18 cellular contexts compared by ENCODE assay signal in the genomic region with DNA sequence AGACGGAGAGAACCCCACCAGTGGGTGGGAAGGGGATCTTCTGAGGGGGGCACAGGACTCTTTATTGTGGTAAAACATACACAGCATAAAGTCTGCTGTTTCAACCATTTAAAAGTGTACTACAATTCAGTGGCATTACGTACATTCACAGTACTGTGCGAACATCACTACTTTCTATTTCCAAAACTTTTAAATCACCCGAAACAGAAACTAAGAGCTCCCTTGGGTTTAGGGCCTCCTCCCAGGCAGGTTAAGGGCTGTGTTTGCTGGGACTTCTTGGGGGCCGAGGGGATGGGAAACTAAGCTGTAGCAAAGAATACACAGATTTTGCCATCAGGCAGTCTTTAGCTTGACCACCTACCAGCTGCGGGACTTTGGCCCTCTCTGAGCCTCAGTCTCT.
DNase-seq lines count a peak whose midpoint lies in the region; ATAC-seq and TF ChIP-seq lines count a peak whose summit lies in the region.
"Had no signal": no experiment of that assay in that cellular context is flagged by ENCODE, and none has a peak within 500 bp of the region (broad histone marks: within the 10 kb centered on the region; RNA-seq: fewer than 3 reads in every experiment).

No MANE protein-coding gene starts in this region.

- peaks cover 47% of the 10 kb centered on the region for H3K4me1 ChIP-seq in OCI-LY3 (ENCODE audit: low read length)
- H3K4me1 ChIP-seq in neuronal stem cell (ENCODE audit: control insufficient read depth in 2 of 2, insufficient read depth in 1 of 2, low read depth in 1 of 2, low read length in 2 of 2), result peaks cover 0 to 7% of the 10 kb centered on the region in 2 donors

- no peak overlapping the region for H3K14ac ChIP-seq in neuronal stem cell (ENCODE audit: low read length)

- H3K27me3 Mint-ChIP-seq in activated CD4-positive, alpha-beta T cell treated with anti-CD3 and anti-CD28 coated beads, Interleukin-2, amount 10 ng/mL, durations not matched to agents 24 days and 14 days, result peaks cover 1% of the 10 kb centered on the region
- no peaks in the 10 kb centered on the region for H3K27me3 Mint-ChIP-seq in activated CD4-positive, alpha-beta T cell treated with anti-CD3 and anti-CD28 coated beads for 36 hours
- H3K27me3 Mint-ChIP-seq: CD4-positive, alpha-beta T cell had no signal

- no peak for TF ChIP-seq CTCF in OCI-LY3 (IDR thresholded peaks at IDR 0.05; ENCODE audit: low read depth, low read length)

- H3K18ac ChIP-seq in neuronal stem cell (ENCODE audit: low read length), result no peak overlapping the region

- H3K79me2 ChIP-seq in OCI-LY3 (ENCODE audit: low read length), result no peaks in the 10 kb centered on the region

- H3K4ac ChIP-seq in neuronal stem cell (ENCODE audit: low read length), result no peak overlapping the region

- H3K4me3 ChIP-seq in OCI-LY3 (ENCODE audit: low read length), result peak overlapping the region; percentile 27
- no peak overlapping the region for H3K4me3 ChIP-seq in neuronal stem cell (ENCODE audit: low read length in 2 of 2)
- H3K4me3 ChIP-seq: left lung, skin epidermis had no signal

- H2BK15ac ChIP-seq in neuronal stem cell (ENCODE audit: low read length), result no peak overlapping the region

- no peak overlapping the region for H3K23ac ChIP-seq in neuronal stem cell (ENCODE audit: low read depth, low read length, poor library complexity)

- intact Hi-C loops in activated CD4-positive, alpha-beta T cell treated with anti-CD3 and anti-CD28 coated beads, Interleukin-2, amount 10 ng/mL, durations not matched to agents 24 days and 14 days (cut with micrococcal nuclease), result no loop called here
- intact Hi-C loops in activated CD4-positive, alpha-beta T cell treated with anti-CD3 and anti-CD28 coated beads for 36 hours (cut with DNase I, micrococcal nuclease), result no loop called here

- H3K9ac ChIP-seq in OCI-LY3 (ENCODE audit: low read length), result peak overlapping the region; percentile 18; the same call in 1 of the 2 replicates
- no peak overlapping the region for H3K9ac ChIP-seq in neuronal stem cell (ENCODE audit: low read depth, low read length, poor library complexity)

- H3K27me3 ChIP-seq in OCI-LY3 (ENCODE audit: low read depth, low read length) (no peaks in the 10 kb centered on the region), neuronal stem cell (ENCODE audit: control insufficient read depth in 3 of 3, insufficient read depth in 3 of 3, low read depth in 1 of 3, low read length in 3 of 3) (no peaks in the 10 kb centered on the region)
- H3K27me3 ChIP-seq: left lung had no signal

- peak; percentile 59 for DNase-seq in activated CD4-positive, alpha-beta T cell treated with anti-CD3 and anti-CD28 coated beads, Interleukin-2, amount 10 ng/mL, durations not matched to agents 24 days and 14 days
- DNase-seq in activated CD4-positive, alpha-beta T cell treated with anti-CD3 and anti-CD28 coated beads for 36 hours, result no peak
- no peak for DNase-seq in neuronal stem cell (ENCODE audit: low spot score)
- DNase-seq: 8988T; CD4-positive, alpha-beta T cell; DMS79 treated with DMSO at 0.1 percent for 48 hours; left lung; NCI-H1417 treated with DMSO at 0.1 percent for 48 hours; NCI-H2171 treated with DMSO at 0.1 percent for 48 hours; stimulated activated naive CD4-positive, alpha-beta T cell; trophoblast cell had no signal

- CTCF ChIA-PET in activated CD4-positive, alpha-beta T cell treated with anti-CD3 and anti-CD28 coated beads for 36 hours (lab: Charles Lee), result interaction anchor here (0.6 kb wide), 1 partner anchor 8 kb away, joined by 3 read pairs; no protein-coding TSS in a partner anchor

- H3K9me3 Mint-ChIP-seq in activated CD4-positive, alpha-beta T cell treated with anti-CD3 and anti-CD28 coated beads, Interleukin-2, amount 10 ng/mL, durations not matched to agents 24 days and 14 days, result no peaks in the 10 kb centered on the region
- H3K9me3 Mint-ChIP-seq in activated CD4-positive, alpha-beta T cell treated with anti-CD3 and anti-CD28 coated beads for 36 hours (ENCODE audit: low read depth), result no peaks in the 10 kb centered on the region
- H3K9me3 Mint-ChIP-seq: CD4-positive, alpha-beta T cell had no signal

- H3K27ac Mint-ChIP-seq in activated CD4-positive, alpha-beta T cell treated with anti-CD3 and anti-CD28 coated beads, Interleukin-2, amount 10 ng/mL, durations not matched to agents 24 days and 14 days, result no peak overlapping the region
- no peak overlapping the region for H3K27ac Mint-ChIP-seq in activated CD4-positive, alpha-beta T cell treated with anti-CD3 and anti-CD28 coated beads for 36 hours
- H3K27ac Mint-ChIP-seq: CD4-positive, alpha-beta T cell had no signal

- WGBS in neuronal stem cell (ENCODE audit: extremely low coverage in 2 of 2, insufficient read length in 2 of 2, insufficient replicate concordance in 1 of 2), 2 donors, result no CpG with 5 or more reads among the region's 6 CpGs

- H2BK12ac ChIP-seq in neuronal stem cell (ENCODE audit: low read length), result no peak overlapping the region

- no peak overlapping the region for H2BK120ac ChIP-seq in neuronal stem cell (ENCODE audit: low read depth, low read length)

- H3K4me3 Mint-ChIP-seq in activated CD4-positive, alpha-beta T cell treated with anti-CD3 and anti-CD28 coated beads, Interleukin-2, amount 10 ng/mL, durations not matched to agents 24 days and 14 days, result peak overlapping the region; percentile 5
- no peak overlapping the region for H3K4me3 Mint-ChIP-seq in activated CD4-positive, alpha-beta T cell treated with anti-CD3 and anti-CD28 coated beads for 36 hours
- H3K4me3 Mint-ChIP-seq: CD4-positive, alpha-beta T cell had no signal

- peaks cover 39% of the 10 kb centered on the region for H3K4me1 Mint-ChIP-seq in activated CD4-positive, alpha-beta T cell treated with anti-CD3 and anti-CD28 coated beads, Interleukin-2, amount 10 ng/mL, durations not matched to agents 24 days and 14 days
- peaks cover 18% of the 10 kb centered on the region for H3K4me1 Mint-ChIP-seq in activated CD4-positive, alpha-beta T cell treated with anti-CD3 and anti-CD28 coated beads for 36 hours

- no peaks in the 10 kb centered on the region for H3K36me3 Mint-ChIP-seq in activated CD4-positive, alpha-beta T cell treated with anti-CD3 and anti-CD28 coated beads, Interleukin-2, amount 10 ng/mL, durations not matched to agents 24 days and 14 days (ENCODE audit: low read depth)
- no peaks in the 10 kb centered on the region for H3K36me3 Mint-ChIP-seq in activated CD4-positive, alpha-beta T cell treated with anti-CD3 and anti-CD28 coated beads for 36 hours (ENCODE audit: low read depth)

- POLR2A ChIA-PET in activated CD4-positive, alpha-beta T cell treated with anti-CD3 and anti-CD28 coated beads for 36 hours (lab: Charles Lee), result no interaction called here

- H3K4me2 ChIP-seq in OCI-LY3 (ENCODE audit: low read length) (peak overlapping the region; percentile 70), neuronal stem cell (ENCODE audit: insufficient read depth, low read length, poor library complexity, severe bottlenecking) (no peak overlapping the region)

- H3K27ac ChIP-seq in OCI-LY3 (ENCODE audit: low read length) (peak overlapping the region; percentile 24), neuronal stem cell (replicated peaks; ENCODE audit: low read length) (no peak overlapping the region)
- H3K27ac ChIP-seq: left lung, skin epidermis, VCaP had no signal

- H2BK5ac ChIP-seq in neuronal stem cell (ENCODE audit: low read length), result no peak overlapping the region

- H4K8ac ChIP-seq in neuronal stem cell (ENCODE audit: low read depth, low read length), result peak overlapping the region; percentile 52

- no peaks in the 10 kb centered on the region for H3K36me3 ChIP-seq in OCI-LY3 (replicated peaks; ENCODE audit: low read depth, low read length)
- peaks cover 8 to 59% of the 10 kb centered on the region in 2 donors for H3K36me3 ChIP-seq in neuronal stem cell (replicated peaks in 1 of 2; ENCODE audit: control insufficient read depth in 2 of 2, insufficient read depth in 2 of 2, low read length in 2 of 2)
- H3K36me3 ChIP-seq: left lung had no signal

- H4K91ac ChIP-seq in neuronal stem cell (ENCODE audit: low read depth, low read length, poor library complexity), result no peak overlapping the region

- peak overlapping the region; percentile 66 for H2AFZ ChIP-seq in OCI-LY3 (ENCODE audit: low read depth, low read length)
- H2AFZ ChIP-seq in neuronal stem cell (ENCODE audit: low read length), result no peak overlapping the region

- no peaks in the 10 kb centered on the region for H4K20me1 ChIP-seq in OCI-LY3 (ENCODE audit: insufficient read depth, low read length)

- H3K9me3 ChIP-seq in OCI-LY3 (ENCODE audit: insufficient read depth, low read length), result no peaks in the 10 kb centered on the region
- no peaks in the 10 kb centered on the region for H3K9me3 ChIP-seq in neuronal stem cell (replicated peaks in 1 of 2; ENCODE audit: control insufficient read depth in 2 of 2, insufficient read depth in 1 of 2, low read depth in 1 of 2, low read length in 2 of 2)
- H3K9me3 ChIP-seq: left lung had no signal

- H3K79me1 ChIP-seq in neuronal stem cell (ENCODE audit: low read depth, low read length), result peaks cover 22% of the 10 kb centered on the region

- no peak overlapping the region for H2AK5ac ChIP-seq in neuronal stem cell (ENCODE audit: low read depth, low read length)

- ATAC-seq in activated CD4-positive, alpha-beta T cell treated with anti-CD3 and anti-CD28 coated beads for 36 hours, result no peak
- peak; percentile 51 for ATAC-seq in GM21526 (IDR thresholded peaks at IDR 0.05; ENCODE audit: low FRiP score, unreplicated experiment)
- ATAC-seq in GM18909 (IDR thresholded peaks at IDR 0.05; ENCODE audit: poor library complexity, unreplicated experiment), result no peak
- ATAC-seq in HG03432 (IDR thresholded peaks at IDR 0.05; ENCODE audit: unreplicated experiment), result no peak
- ATAC-seq in GM19467 (IDR thresholded peaks at IDR 0.05; ENCODE audit: unreplicated experiment), result no peak
- ATAC-seq: left lung had no signal
